In the genomic region with DNA sequence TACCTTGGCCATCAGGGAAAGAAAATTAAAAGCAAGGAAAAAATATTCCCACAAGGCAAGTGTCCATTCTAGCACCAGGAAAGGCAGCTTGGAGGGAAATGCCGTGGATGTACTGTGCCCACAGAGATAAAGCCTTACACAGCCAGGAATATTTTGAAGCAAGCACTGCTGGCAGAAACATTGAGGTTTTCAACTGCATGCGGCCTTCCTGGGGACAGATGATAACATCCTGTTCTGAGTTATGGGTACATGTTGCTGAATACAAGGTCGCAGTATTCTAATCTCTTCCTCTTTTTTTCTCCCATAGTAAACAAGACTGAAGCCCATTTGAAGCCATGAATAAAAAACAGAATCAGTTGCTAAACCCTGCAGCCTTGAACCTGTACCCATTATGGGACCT, we compare ENCODE assay signal across 1 cellular context.
TF ChIP-seq lines count a peak whose summit lies in the region.

No MANE protein-coding gene starts in this region.

TF ChIP-seq in K562, 482 proteins besides CTCF, POLR2A, EP300 and RAD21 (continued from another document):
- TF ChIP-seq BCOR (IDR thresholded peaks at IDR 0.05) (0 out of 2 replicates have a peak, but pooled peaks have one; percentile 27), SPI1 (IDR thresholded peaks at IDR 0.05; ENCODE audit: borderline replicate concordance, low read depth, low read length) (peak; percentile 55), MED1 (CRISPR knock-in tag; IDR thresholded peaks at IDR 0.05; ENCODE audit: borderline replicate concordance) (no peak), PHB2 (IDR thresholded peaks at IDR 0.05; ENCODE audit: low read depth) (no peak), CHD2 (IDR thresholded peaks at IDR 0.05; ENCODE audit: low read depth, low read length) (no peak)
- TF ChIP-seq, protein P1, sequence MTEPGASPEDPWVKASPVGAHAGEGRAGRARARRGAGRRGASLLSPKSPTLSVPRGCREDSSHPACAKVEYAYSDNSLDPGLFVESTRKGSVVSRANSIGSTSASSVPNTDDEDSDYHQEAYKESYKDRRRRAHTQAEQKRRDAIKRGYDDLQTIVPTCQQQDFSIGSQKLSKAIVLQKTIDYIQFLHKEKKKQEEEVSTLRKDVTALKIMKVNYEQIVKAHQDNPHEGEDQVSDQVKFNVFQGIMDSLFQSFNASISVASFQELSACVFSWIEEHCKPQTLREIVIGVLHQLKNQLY (CRISPR knock-in tag; conservative IDR thresholded peaks at IDR 0.05): no peak
